Comparison of ENCODE assay signal across 30 cellular contexts in the genomic region with DNA sequence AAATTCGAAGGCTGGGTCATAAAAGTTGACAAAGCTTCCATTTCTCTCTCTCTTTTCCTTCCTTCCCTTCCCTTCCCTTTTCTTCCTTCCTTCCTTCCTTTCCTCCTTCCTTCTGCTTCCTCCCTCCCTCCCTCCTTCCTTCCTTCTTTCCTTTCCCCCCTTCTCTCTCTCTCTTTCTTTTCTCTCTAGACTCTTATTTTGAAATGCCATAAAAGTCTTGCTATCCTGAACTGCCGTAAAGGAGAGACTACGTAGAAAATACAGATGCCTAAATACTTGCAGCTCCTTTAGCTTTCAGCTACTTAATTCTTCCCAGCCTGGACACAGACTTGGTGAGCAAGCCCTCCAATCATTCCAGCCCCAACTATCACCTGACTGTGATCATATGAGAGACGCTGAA.
"Had no signal": no experiment of that assay in that cellular context is flagged by ENCODE, and none has a peak within 500 bp of the region (broad histone marks: within the 10 kb centered on the region; RNA-seq: fewer than 3 reads in every experiment).

No MANE protein-coding gene starts in this region.

- H3K27me3 ChIP-seq: ovary, right lobe of liver, sigmoid colon, suprapubic skin, testis, tibial artery, transverse colon, upper lobe of right lung, uterus had no signal

- H3K4me3 Mint-ChIP-seq: naive thymus-derived CD8-positive, alpha-beta T cell; natural killer cell treated with Interleukin-12 subunit alpha and Interleukin-12 subunit beta and Interleukin-15 and Interleukin-18, amount 100 ng/mL, for 72 hours; nephron progenitor cell; neural crest cell; stimulated activated memory B cell treated with anti-CD40 and anti-IgM and Interleukin-4, amounts not matched to agents 10 μg/mL and 1 μg/mL and 100 μg/mL, for 72 hours; stimulated activated naive CD8-positive, alpha-beta T cell treated with anti-CD3 and anti-CD28 coated beads, Interleukin-15, amount 100 ng/mL, for 72 hours; type B pancreatic cell had no signal

- H3K27ac ChIP-seq: ovary, parathyroid adenoma, psoas muscle, right lobe of liver, sigmoid colon, suprapubic skin, testis, tibial artery, transverse colon, upper lobe of right lung, uterus had no signal

- ATAC-seq: naive thymus-derived CD8-positive, alpha-beta T cell; natural killer cell treated with Interleukin-12 subunit alpha and Interleukin-12 subunit beta and Interleukin-15 and Interleukin-18, amount 100 ng/mL, for 72 hours; psoas muscle; right cardiac atrium; right lobe of liver; stimulated activated memory B cell treated with anti-CD40 and anti-IgM and Interleukin-4, amounts not matched to agents 10 μg/mL and 1 μg/mL and 100 μg/mL, for 72 hours; stimulated activated naive CD8-positive, alpha-beta T cell treated with anti-CD3 and anti-CD28 coated beads, Interleukin-15, amount 100 ng/mL, for 72 hours; stimulated activated naive CD8-positive, alpha-beta T cell treated with anti-CD3 and anti-CD28 coated beads, Interleukin-15, Interleukin-2, amounts not matched to agents 100 U/mL and 50 U/mL, for 24 hours; upper lobe of right lung had no signal

- H3K79me2 ChIP-seq: parathyroid adenoma had no signal

- H2AFZ ChIP-seq: parathyroid adenoma had no signal

- H3K36me3 Mint-ChIP-seq: naive thymus-derived CD8-positive, alpha-beta T cell; natural killer cell treated with Interleukin-12 subunit alpha and Interleukin-12 subunit beta and Interleukin-15 and Interleukin-18, amount 100 ng/mL, for 72 hours; stimulated activated memory B cell treated with anti-CD40 and anti-IgM and Interleukin-4, amounts not matched to agents 10 μg/mL and 1 μg/mL and 100 μg/mL, for 72 hours; type B pancreatic cell had no signal

- DNase-seq: naive thymus-derived CD8-positive, alpha-beta T cell; nephron progenitor cell; occipital lobe; ovary; posterior cingulate gyrus; psoas muscle; right cardiac atrium; right lobe of liver; sigmoid colon; small intestine; stimulated activated CD4-positive, alpha-beta T cell treated with anti-CD3 and anti-CD28 coated beads, Interleukin-1b, Interleukin-23, amount 100 ng/mL, for 48 hours; stimulated activated CD4-positive, alpha-beta T cell treated with anti-CD3 and anti-CD28 coated beads, Interleukin-4, amount 100 ng/mL, for 1 hour; stimulated activated CD4-positive, alpha-beta T cell treated with anti-CD3 and anti-CD28 coated beads, Interleukin-4, amount 100 ng/mL, for 4 hours; stimulated activated CD8-positive, alpha-beta memory T cell treated with anti-CD3 and anti-CD28 coated beads, Interleukin-4, amount 100 ng/mL, for 48 hours; stimulated activated naive CD4-positive, alpha-beta T cell; stimulated activated naive CD8-positive, alpha-beta T cell treated with anti-CD3 and anti-CD28 coated beads, Interleukin-15, amount 100 ng/mL, for 72 hours; stimulated activated naive CD8-positive, alpha-beta T cell treated with anti-CD3 and anti-CD28 coated beads, Interleukin-15, Interleukin-2, amounts not matched to agents 100 U/mL and 50 U/mL, for 24 hours; substantia nigra; testis; tibial artery; transverse colon; upper lobe of right lung; uterus had no signal

- H3K4me1 Mint-ChIP-seq: naive thymus-derived CD8-positive, alpha-beta T cell; nephron progenitor cell; neural crest cell; stimulated activated memory B cell treated with anti-CD40 and anti-IgM and Interleukin-4, amounts not matched to agents 10 μg/mL and 1 μg/mL and 100 μg/mL, for 72 hours; stimulated activated naive CD8-positive, alpha-beta T cell treated with anti-CD3 and anti-CD28 coated beads, Interleukin-15, amount 100 ng/mL, for 72 hours had no signal

- FAIRE-seq: small intestine had no signal

- H3K27me3 Mint-ChIP-seq: naive thymus-derived CD8-positive, alpha-beta T cell; natural killer cell treated with Interleukin-12 subunit alpha and Interleukin-12 subunit beta and Interleukin-15 and Interleukin-18, amount 100 ng/mL, for 72 hours; progenitor cell of endocrine pancreas; stimulated activated memory B cell treated with anti-CD40 and anti-IgM and Interleukin-4, amounts not matched to agents 10 μg/mL and 1 μg/mL and 100 μg/mL, for 72 hours; stimulated activated naive CD8-positive, alpha-beta T cell treated with anti-CD3 and anti-CD28 coated beads, Interleukin-15, amount 100 ng/mL, for 72 hours; type B pancreatic cell had no signal

- H3K27ac Mint-ChIP-seq: naive thymus-derived CD8-positive, alpha-beta T cell; natural killer cell treated with Interleukin-12 subunit alpha and Interleukin-12 subunit beta and Interleukin-15 and Interleukin-18, amount 100 ng/mL, for 72 hours; nephron progenitor cell; progenitor cell of endocrine pancreas; stimulated activated memory B cell treated with anti-CD40 and anti-IgM and Interleukin-4, amounts not matched to agents 10 μg/mL and 1 μg/mL and 100 μg/mL, for 72 hours; stimulated activated naive CD8-positive, alpha-beta T cell treated with anti-CD3 and anti-CD28 coated beads, Interleukin-15, amount 100 ng/mL, for 72 hours; type B pancreatic cell had no signal

- H3K9me3 Mint-ChIP-seq: nephron progenitor cell, type B pancreatic cell had no signal

- H3K9ac ChIP-seq: parathyroid adenoma had no signal

- H3K4me3 ChIP-seq: ovary, psoas muscle, right lobe of liver, sigmoid colon, suprapubic skin, testis, tibial artery, transverse colon, upper lobe of right lung, uterus had no signal

- H3K36me3 ChIP-seq: ovary, right lobe of liver, sigmoid colon, suprapubic skin, tibial artery, transverse colon, upper lobe of right lung, uterus had no signal

- H3K9me3 ChIP-seq: ovary, psoas muscle, right lobe of liver, sigmoid colon, suprapubic skin, testis, tibial artery, transverse colon, upper lobe of right lung, uterus had no signal

- H3K4me1 ChIP-seq: parathyroid adenoma, psoas muscle, right lobe of liver, sigmoid colon, suprapubic skin, testis, tibial artery, upper lobe of right lung, uterus had no signal
